Comparison of ENCODE assay signal across 9 cellular contexts in genomic region chr1:173107696-173108095, GRCh38. TPM values are rescaled to one million over a fixed set of nuclear protein-coding genes. Genes with fewer than 3 reads are reported as not detected.
"Had no signal": no experiment of that assay in that cellular context is flagged by ENCODE, and none has a peak within 500 bp of the region (broad histone marks: within the 10 kb centered on the region; RNA-seq: fewer than 3 reads in every experiment).

No MANE protein-coding gene starts in this region.

- DNase-seq: GM23248, GOT3, H7, HFFc6, IMR-90 had no signal

- H3K4me3 Mint-ChIP-seq: HFFc6 had no signal

- ATAC-seq: HCT116 had no signal

- H3K9ac ChIP-seq: GM23248 had no signal

- H3K9me3 ChIP-seq: HAP-1 had no signal

- H2AFZ ChIP-seq: GM23248 had no signal

- H3K4me1 ChIP-seq: HAP-1 had no signal

- H3K36me3 ChIP-seq: HAP-1 had no signal

- H3K27ac Mint-ChIP-seq: HFFc6 had no signal

- H3K4me3 ChIP-seq: GM23248, HAP-1 had no signal

- H3K27ac ChIP-seq: GM23248, HL-60 had no signal

RNA-seq across cellular contexts. Expression of gene TNFSF18, which starts 57.0 kb away (rescaled TPM):
- total RNA-seq: H7, HT1080 had no signal
